ENCODE assay signal across 24 cellular contexts in the genomic region with DNA sequence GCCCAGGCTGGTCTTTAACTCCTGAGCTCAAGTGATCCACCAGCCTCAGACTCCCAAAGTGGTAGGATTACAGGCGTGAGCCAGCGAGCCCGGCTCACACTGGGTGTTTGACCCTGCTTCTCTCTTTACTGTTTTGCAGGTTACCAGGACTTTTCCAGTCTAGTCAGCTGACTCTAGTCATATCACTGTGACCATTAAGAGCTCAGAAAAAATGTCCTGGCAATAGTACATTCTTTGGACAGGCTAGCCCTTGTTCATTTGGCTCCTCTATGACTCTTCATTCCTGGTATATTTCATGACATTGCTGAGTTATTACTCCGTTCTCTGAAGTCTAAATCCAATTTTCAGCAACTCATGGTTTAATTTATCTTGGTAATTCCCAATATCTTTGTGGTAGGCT. TPM values are rescaled to one million over a fixed set of nuclear protein-coding genes. Genes with fewer than 3 reads are reported as not detected.
DNase-seq lines count a peak whose midpoint lies in the region; ATAC-seq and TF ChIP-seq lines count a peak whose summit lies in the region.
"Had no signal": no experiment of that assay in that cellular context is flagged by ENCODE, and none has a peak within 500 bp of the region (broad histone marks: within the 10 kb centered on the region; RNA-seq: fewer than 3 reads in every experiment).

No MANE protein-coding gene starts in this region.

- no peak for TF ChIP-seq POLR2A in body of pancreas (IDR thresholded peaks at IDR 0.05)

- no peak overlapping the region for H3K9ac ChIP-seq in neural progenitor cell

- H3K36me3 ChIP-seq in KOPT-K1 (ENCODE audit: insufficient read depth, low read length) (no peaks in the 10 kb centered on the region), body of pancreas (replicated peaks in 1 of 2; ENCODE audit: insufficient read depth in 1 of 2, low read depth in 2 of 2) (no peaks in the 10 kb centered on the region), neural progenitor cell (no peaks in the 10 kb centered on the region)
- H3K36me3 ChIP-seq: cardiac muscle cell, upper lobe of left lung had no signal

- H3K4me3 Mint-ChIP-seq in T-helper 1 cell treated with Interleukin-12 subunit alpha and Interleukin-12 subunit beta and Interleukin-4 antibody, amounts not matched to agents 30 μg/mL and 1 μg/mL, for 36 hours, result peak overlapping the region; percentile 19
- H3K4me3 Mint-ChIP-seq in neural progenitor cell, result no peak overlapping the region
- H3K4me3 Mint-ChIP-seq: CD4-positive, alpha-beta T cell had no signal

- TF ChIP-seq CTCF in body of pancreas (IDR thresholded peaks at IDR 0.05), result no peak
- no peak for TF ChIP-seq CTCF in neural progenitor cell (IDR thresholded peaks at IDR 0.05)

- peaks cover 10% of the 10 kb centered on the region for H3F3A ChIP-seq in neural progenitor cell (ENCODE audit: low read depth)

- 77 to 82% methylated on average over 4 of the region's 4 CpGs for WGBS in body of pancreas, 2 donors

- peaks cover 51% of the 10 kb centered on the region for H3K4me1 Mint-ChIP-seq in T-helper 1 cell treated with Interleukin-12 subunit alpha and Interleukin-12 subunit beta and Interleukin-4 antibody, amounts not matched to agents 30 μg/mL and 1 μg/mL, for 36 hours (ENCODE audit: low read depth)
- H3K4me1 Mint-ChIP-seq in neural progenitor cell, result peaks cover 13% of the 10 kb centered on the region

- H4K20me1 ChIP-seq in neural progenitor cell (ENCODE audit: low read depth), result no peaks in the 10 kb centered on the region

- H3K4me1 ChIP-seq in body of pancreas (no peaks in the 10 kb centered on the region), neural progenitor cell (peaks cover 4% of the 10 kb centered on the region)
- H3K4me1 ChIP-seq: upper lobe of left lung had no signal

- H3K27ac ChIP-seq in KOPT-K1 (ENCODE audit: low read depth, low read length, poor library complexity, severe bottlenecking) (peak overlapping the region; percentile 70), body of pancreas (no peak overlapping the region), neural progenitor cell (no peak overlapping the region)
- H3K27ac ChIP-seq: cardiac muscle cell, upper lobe of left lung had no signal

- no peak for DNase-seq in T-helper 1 cell
- no peak for DNase-seq in body of pancreas
- no peak for DNase-seq in neural progenitor cell (ENCODE audit: low spot score)
- DNase-seq: 8988T; activated CD4-positive, alpha-beta T cell treated with anti-CD3 and anti-CD28 coated beads for 48 hours; activated effector memory CD4-positive, alpha-beta T cell treated with Interleukin-2 at 50 U/mL for 16 hours; CD4-positive, alpha-beta T cell; effector memory CD4-positive, alpha-beta T cell; H7; naive B cell; NCI-H187; NCI-H446 treated with DMSO at 0.1 percent for 48 hours; SHP77; stimulated activated CD4-positive, alpha-beta T cell treated with anti-CD3 and anti-CD28 coated beads, Interleukin-4, amount 100 ng/mL, for 1 hour; T1000; upper lobe of left lung had no signal

- peaks cover 23% of the 10 kb centered on the region for H3K36me3 Mint-ChIP-seq in T-helper 1 cell treated with Interleukin-12 subunit alpha and Interleukin-12 subunit beta and Interleukin-4 antibody, amounts not matched to agents 30 μg/mL and 1 μg/mL, for 36 hours (ENCODE audit: low read depth)
- no peaks in the 10 kb centered on the region for H3K36me3 Mint-ChIP-seq in neural progenitor cell
- H3K36me3 Mint-ChIP-seq: naive B cell had no signal

- no peaks in the 10 kb centered on the region for H3K27me3 Mint-ChIP-seq in T-helper 1 cell treated with Interleukin-12 subunit alpha and Interleukin-12 subunit beta and Interleukin-4 antibody, amounts not matched to agents 30 μg/mL and 1 μg/mL, for 36 hours (ENCODE audit: low read depth)
- peaks cover 8% of the 10 kb centered on the region for H3K27me3 Mint-ChIP-seq in neural progenitor cell (ENCODE audit: insufficient read depth, low read depth)
- H3K27me3 Mint-ChIP-seq: CD4-positive, alpha-beta T cell had no signal

- peaks cover 3% of the 10 kb centered on the region for H3K9me3 Mint-ChIP-seq in T-helper 1 cell treated with Interleukin-12 subunit alpha and Interleukin-12 subunit beta and Interleukin-4 antibody, amounts not matched to agents 30 μg/mL and 1 μg/mL, for 36 hours
- peaks cover 8% of the 10 kb centered on the region for H3K9me3 Mint-ChIP-seq in neural progenitor cell
- H3K9me3 Mint-ChIP-seq: CD4-positive, alpha-beta T cell had no signal

- no peak overlapping the region for H3K4me2 ChIP-seq in neural progenitor cell

- H3K79me2 ChIP-seq in neural progenitor cell (ENCODE audit: low read depth), result no peaks in the 10 kb centered on the region

- intact Hi-C loops in body of pancreas (cut with DNase I), result no loop called here

- H3K9me3 ChIP-seq in KOPT-K1 (ENCODE audit: insufficient read depth, low read length, poor library complexity, severe bottlenecking) (peaks cover 7% of the 10 kb centered on the region), body of pancreas (no peaks in the 10 kb centered on the region), neural progenitor cell (ENCODE audit: low read depth) (no peaks in the 10 kb centered on the region)
- H3K9me3 ChIP-seq: upper lobe of left lung had no signal

- H3K4me3 ChIP-seq in body of pancreas, result no peak overlapping the region
- H3K4me3 ChIP-seq in neural progenitor cell, result no peak overlapping the region
- H3K4me3 ChIP-seq: cardiac muscle cell, lung, upper lobe of left lung had no signal

- peak overlapping the region; percentile 94 for H3K27ac Mint-ChIP-seq in T-helper 1 cell treated with Interleukin-12 subunit alpha and Interleukin-12 subunit beta and Interleukin-4 antibody, amounts not matched to agents 30 μg/mL and 1 μg/mL, for 36 hours
- H3K27ac Mint-ChIP-seq in neural progenitor cell, result peak overlapping the region; percentile 17
- H3K27ac Mint-ChIP-seq: CD4-positive, alpha-beta T cell; naive B cell had no signal

- H3K27me3 ChIP-seq in body of pancreas, result no peaks in the 10 kb centered on the region
- H3K27me3 ChIP-seq in neural progenitor cell, result no peaks in the 10 kb centered on the region
- H3K27me3 ChIP-seq: cardiac muscle cell, upper lobe of left lung had no signal

- ATAC-seq in body of pancreas (peak; percentile 42), GM18517 (IDR thresholded peaks at IDR 0.05; ENCODE audit: unreplicated experiment) (no peak), GM19463 (IDR thresholded peaks at IDR 0.05; ENCODE audit: unreplicated experiment) (no peak), HG03439 (IDR thresholded peaks at IDR 0.05; ENCODE audit: unreplicated experiment) (no peak)

- no peak overlapping the region for H2AFZ ChIP-seq in neural progenitor cell (replicated peaks)

RNA-seq across cellular contexts. Expression of a gene that starts 8.0 kb away (rescaled TPM):
- total RNA-seq in body of pancreas, result not detected
- not detected in 2 replicates for total RNA-seq in neural progenitor cell (ENCODE audit: low replicate concordance)
- total RNA-seq: cardiac muscle cell, H7, HT-29, lung, upper lobe of left lung had no signal

RNA-seq across cellular contexts. Expression of a gene that starts 59.2 kb away (rescaled TPM):
- 100 to 1,000 TPM; 145 to 157 TPM for total RNA-seq in body of pancreas
- 1,414 and 2,157 TPM in 2 replicates for total RNA-seq in neural progenitor cell (ENCODE audit: low replicate concordance)
